ENCODE assay signal across 8 cellular contexts in the genomic region with DNA sequence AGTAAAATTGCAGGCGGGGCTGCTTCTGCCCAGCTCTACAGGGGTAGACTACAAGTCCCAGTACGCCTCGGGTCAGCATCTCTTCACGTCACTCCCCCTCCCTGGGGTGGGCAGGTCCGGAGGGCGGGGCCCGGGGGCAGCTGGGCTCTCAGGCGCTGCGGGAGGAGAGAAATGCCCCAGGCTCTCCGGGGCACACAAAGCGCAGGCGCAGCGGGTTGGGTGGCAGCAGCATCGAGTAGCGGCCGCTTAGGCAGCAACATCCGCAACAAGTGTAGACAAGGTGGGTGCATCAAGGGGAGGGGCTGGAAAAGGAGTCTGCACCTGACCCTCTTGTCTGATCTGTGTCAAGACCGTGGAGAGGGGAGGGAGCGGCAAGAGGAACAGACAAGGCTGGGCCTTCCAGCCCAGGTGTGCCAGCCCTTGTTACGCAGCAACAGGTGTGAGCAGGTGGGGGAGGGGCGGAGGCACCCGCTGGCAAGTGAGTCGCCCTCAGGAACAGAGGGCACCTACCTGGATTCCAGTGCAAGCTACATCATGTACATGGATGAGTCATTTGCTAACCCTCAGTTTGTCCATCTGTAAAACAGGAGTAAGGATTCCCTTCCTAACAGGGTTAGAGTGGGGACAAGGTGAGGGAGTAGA. TPM values are rescaled to one million over a fixed set of nuclear protein-coding genes. Genes with fewer than 3 reads are reported as not detected.
A peak's percentile ranks its signal among the peaks of the same experiment; 100 is the strongest.
DNase-seq lines count a peak whose midpoint lies in the region; ATAC-seq and TF ChIP-seq lines count a peak whose summit lies in the region.

No MANE protein-coding gene starts in this region.

- H3K4me1 ChIP-seq in colonic mucosa (peaks cover 3% of the 10 kb centered on the region), vagina (peaks cover 11% of the 10 kb centered on the region)

- peak; percentile 74 for ATAC-seq in GM18505 (IDR thresholded peaks at IDR 0.05; ENCODE audit: unreplicated experiment)
- ATAC-seq in HG03139 (IDR thresholded peaks at IDR 0.05; ENCODE audit: unreplicated experiment): peak; percentile 81
- ATAC-seq in left lobe of liver: peak; percentile 88

- H3K27me3 ChIP-seq in colonic mucosa (no peaks in the 10 kb centered on the region), vagina (no peaks in the 10 kb centered on the region)

- intact Hi-C loops in colonic mucosa (cut with DNase I): no loop called here
- intact Hi-C loops in vagina (cut with DNase I): no loop called here

- H3K4me3 ChIP-seq in colonic mucosa (peak overlapping the region; percentile 34), vagina (peak overlapping the region in 1 of 2 donors; percentile 21)

- H3K27ac ChIP-seq in colonic mucosa: no peak overlapping the region
- H3K27ac ChIP-seq in vagina: no peak overlapping the region

- TF ChIP-seq POLR2A in GM18505 (IDR thresholded peaks at IDR 0.05; ENCODE audit: borderline replicate concordance, extremely low read depth, insufficient read depth, insufficient read length) (no peak), vagina (IDR thresholded peaks at IDR 0.05) (no peak)

- H3K36me3 ChIP-seq in colonic mucosa (no peaks in the 10 kb centered on the region), vagina (no peaks in the 10 kb centered on the region)

- peak; percentile 97 for DNase-seq in NCI-H510A treated with DMSO at 0.1 percent for 48 hours (lab: John Stamatoyannopoulos, UW)
- DNase-seq in activated CD4-positive, alpha-beta T cell treated with anti-CD3 and anti-CD28 coated beads, Interleukin-2, amount 50 U/mL, for 24 hours (ENCODE audit: low read depth in 1 of 2, low spot score in 1 of 2): peak; percentile 75 to 87
- DNase-seq in colonic mucosa: peak; percentile 92
- peak; percentile 63 for DNase-seq in left lobe of liver (ENCODE audit: low spot score)
- peak; percentile 91 for DNase-seq in stimulated activated CD4-positive, alpha-beta T cell treated with anti-CD3 and anti-CD28 coated beads, Interleukin-4, amount 100 ng/mL, for 1 hour
- DNase-seq in vagina (ENCODE audit: extremely low spot score in 2 of 2): no peak

- no peaks in the 10 kb centered on the region for H3K9me3 ChIP-seq in colonic mucosa
- H3K9me3 ChIP-seq in vagina: no peaks in the 10 kb centered on the region

- TF ChIP-seq CTCF in colonic mucosa (IDR thresholded peaks at IDR 0.05) (no peak), vagina (IDR thresholded peaks at IDR 0.05) (no peak)

- peak overlapping the region in 1 of 2 donors; percentile 54 for H3K9ac ChIP-seq in colonic mucosa (ENCODE audit: low read depth in 2 of 2, low read length in 2 of 2)

RNA-seq across cellular contexts. Expression of gene PLEKHB1, which starts 1.2 kb away (rescaled TPM):
- total RNA-seq in colonic mucosa (10 to 100 TPM; 12.3 to 20.1 TPM), left lobe of liver (1.3 TPM), vagina (7.9 TPM)

RNA-seq across cellular contexts. Expression of gene FAM168A, which starts 49.7 kb away (rescaled TPM):
- total RNA-seq in colonic mucosa: 10 to 100 TPM; 16.9 to 21.6 TPM
- total RNA-seq in left lobe of liver: 19.9 TPM
- 21.4 TPM for total RNA-seq in vagina

Comparison
In these comparisons a context has a peak if more than half of its experiments do, and no peak if none do; other contexts are left out.
1. DNase-seq: peak in NCI-H510A treated with DMSO at 0.1 percent for 48 hours (single experiment), activated CD4-positive, alpha-beta T cell treated with anti-CD3 and anti-CD28 coated beads, Interleukin-2, amount 50 U/mL, for 24 hours (2 of 2), colonic mucosa (single experiment), left lobe of liver (single experiment) and stimulated activated CD4-positive, alpha-beta T cell treated with anti-CD3 and anti-CD28 coated beads, Interleukin-4, amount 100 ng/mL, for 1 hour (single experiment); none in vagina (0 of 2).
2. Peak in every context shown above with its lines, with median percentiles within 50 percentile points of each other: ATAC-seq.